2 cellular contexts compared by ENCODE assay signal in genomic region chr6:33632603-33633039, GRCh38.
TF ChIP-seq lines count a peak whose summit lies in the region.

No MANE protein-coding gene starts in this region.

TF ChIP-seq in HEK293, 187 proteins besides CTCF, POLR2A, EP300 and RAD21:
- TF ChIP-seq SCRT1 (tag by site-specific recombination; IDR thresholded peaks at IDR 0.05; ENCODE audit: borderline replicate concordance): no peak
- no peak for TF ChIP-seq MEIS1 (CRISPR knock-in tag; IDR thresholded peaks at IDR 0.05; ENCODE audit: borderline replicate concordance)
- TF ChIP-seq ZFP69B (tag by site-specific recombination; IDR thresholded peaks at IDR 0.05): no peak
- TF ChIP-seq ZBTB8A (tag by site-specific recombination; IDR thresholded peaks at IDR 0.05): 0 out of 2 replicates have a peak, but pooled peaks have one; percentile 15
- TF ChIP-seq ZNF366 (tag by site-specific recombination; conservative IDR thresholded peaks at IDR 0.05): no peak
- no peak for TF ChIP-seq ZBTB20 (tag by site-specific recombination; IDR thresholded peaks at IDR 0.05)
- TF ChIP-seq REPIN1 (tag by site-specific recombination; IDR thresholded peaks at IDR 0.05; ENCODE audit: low read depth): no peak
- TF ChIP-seq ZNF585B (tag by site-specific recombination; IDR thresholded peaks at IDR 0.05): no peak
- no peak for TF ChIP-seq ZNF324 (tag by site-specific recombination; IDR thresholded peaks at IDR 0.05)
- peak; percentile 89 for TF ChIP-seq ZBTB17 (tag by site-specific recombination; IDR thresholded peaks at IDR 0.05)
- TF ChIP-seq MYNN (tag by site-specific recombination; IDR thresholded peaks at IDR 0.05; ENCODE audit: borderline replicate concordance): no peak
- no peak for TF ChIP-seq ZNF248 (tag by site-specific recombination; IDR thresholded peaks at IDR 0.05)
- no peak for TF ChIP-seq AEBP2 (tag by site-specific recombination; IDR thresholded peaks at IDR 0.05; ENCODE audit: borderline replicate concordance)

TF ChIP-seq in GM12878, 131 proteins besides CTCF, POLR2A, EP300 and RAD21:
- TF ChIP-seq SMC3 (IDR thresholded peaks at IDR 0.05; ENCODE audit: borderline replicate concordance, low read length) (peak; percentile 50; the same call in 1 of the 2 replicates), CBX5 (IDR thresholded peaks at IDR 0.05; ENCODE audit: low read depth) (no peak), BCLAF1 (IDR thresholded peaks at IDR 0.05) (no peak), ZNF24 (IDR thresholded peaks at IDR 0.05) (no peak)
